Comparison of ENCODE assay signal across 1 cellular context in the genomic region with DNA sequence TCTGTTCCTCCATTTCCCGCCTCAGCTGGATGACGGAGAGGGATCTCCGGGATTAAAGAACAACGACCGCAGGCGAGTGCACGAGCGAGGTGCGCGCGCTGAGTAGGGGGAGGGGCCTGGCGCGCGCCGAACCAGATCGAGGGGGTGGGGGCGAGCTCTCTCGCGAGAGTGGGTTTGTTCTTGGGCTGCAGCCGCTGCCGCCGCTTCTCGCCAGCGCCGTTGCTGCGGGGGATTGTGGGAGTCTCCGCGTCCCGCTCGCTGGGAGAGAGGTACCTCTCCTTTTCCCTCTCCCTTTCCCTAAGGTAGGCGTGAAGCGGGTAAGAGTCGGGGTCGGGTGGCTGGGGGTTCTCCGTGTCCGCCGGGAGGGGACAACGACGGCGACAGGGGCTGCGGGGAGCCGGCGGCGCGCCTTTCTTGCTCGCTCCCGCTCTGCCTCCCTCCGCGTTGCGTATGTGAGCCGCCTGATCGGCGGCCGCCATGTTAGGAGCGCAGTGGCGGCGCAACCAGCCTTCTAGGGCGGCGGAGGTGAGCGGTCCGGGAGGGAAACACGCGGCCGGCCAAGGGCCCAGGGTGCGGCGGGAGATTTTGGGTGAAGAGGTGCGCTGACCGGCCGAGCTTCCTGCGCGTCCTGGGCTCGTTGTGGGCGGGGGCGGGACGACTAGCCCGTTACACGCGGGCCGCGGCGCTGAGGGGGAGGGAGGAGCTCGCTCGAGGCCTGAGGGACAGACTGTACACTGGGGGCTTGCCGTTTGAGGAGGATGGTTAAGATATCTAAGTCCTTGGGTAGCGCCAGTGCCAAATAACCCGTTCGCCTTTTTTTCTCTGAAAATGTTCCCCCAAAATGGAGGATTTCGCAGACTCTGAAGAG.
A peak's percentile ranks its signal among the peaks of the same experiment; 100 is the strongest.
TF ChIP-seq lines count a peak whose summit lies in the region.

A gene with protein sequence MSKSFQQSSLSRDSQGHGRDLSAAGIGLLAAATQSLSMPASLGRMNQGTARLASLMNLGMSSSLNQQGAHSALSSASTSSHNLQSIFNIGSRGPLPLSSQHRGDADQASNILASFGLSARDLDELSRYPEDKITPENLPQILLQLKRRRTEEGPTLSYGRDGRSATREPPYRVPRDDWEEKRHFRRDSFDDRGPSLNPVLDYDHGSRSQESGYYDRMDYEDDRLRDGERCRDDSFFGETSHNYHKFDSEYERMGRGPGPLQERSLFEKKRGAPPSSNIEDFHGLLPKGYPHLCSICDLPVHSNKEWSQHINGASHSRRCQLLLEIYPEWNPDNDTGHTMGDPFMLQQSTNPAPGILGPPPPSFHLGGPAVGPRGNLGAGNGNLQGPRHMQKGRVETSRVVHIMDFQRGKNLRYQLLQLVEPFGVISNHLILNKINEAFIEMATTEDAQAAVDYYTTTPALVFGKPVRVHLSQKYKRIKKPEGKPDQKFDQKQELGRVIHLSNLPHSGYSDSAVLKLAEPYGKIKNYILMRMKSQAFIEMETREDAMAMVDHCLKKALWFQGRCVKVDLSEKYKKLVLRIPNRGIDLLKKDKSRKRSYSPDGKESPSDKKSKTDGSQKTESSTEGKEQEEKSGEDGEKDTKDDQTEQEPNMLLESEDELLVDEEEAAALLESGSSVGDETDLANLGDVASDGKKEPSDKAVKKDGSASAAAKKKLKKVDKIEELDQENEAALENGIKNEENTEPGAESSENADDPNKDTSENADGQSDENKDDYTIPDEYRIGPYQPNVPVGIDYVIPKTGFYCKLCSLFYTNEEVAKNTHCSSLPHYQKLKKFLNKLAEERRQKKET (plus strand): TSS at position 237 of the 868 bp plus-strand sequence. CDS start 13,676 bp downstream, outside the sequence.

TF ChIP-seq in HepG2, 621 proteins besides CTCF, POLR2A, EP300 and RAD21 (continued from another document and continues in another):
- TF ChIP-seq GMEB1 (CRISPR knock-in tag; IDR thresholded peaks at IDR 0.05; ENCODE audit: borderline replicate concordance), result peak; percentile 78
- peak; percentile 76; the same call in 1 of the 2 replicates for TF ChIP-seq CCDC6 (CRISPR knock-in tag; IDR thresholded peaks at IDR 0.05)
- no peak for TF ChIP-seq RBM22 (optimal IDR thresholded peaks at IDR 0.05; ENCODE audit: low read length)
- TF ChIP-seq SYNCRIP (IDR thresholded peaks at IDR 0.05; ENCODE audit: insufficient read depth, low read depth, low read length), result no peak
- TF ChIP-seq ONECUT2 (CRISPR knock-in tag; IDR thresholded peaks at IDR 0.05), result no peak
- TF ChIP-seq ZNF773 (CRISPR knock-in tag; IDR thresholded peaks at IDR 0.05; ENCODE audit: borderline replicate concordance), result 0 out of 2 replicates have a peak, but pooled peaks have one; percentile 4
- TF ChIP-seq ZFP90 (CRISPR knock-in tag; IDR thresholded peaks at IDR 0.05; ENCODE audit: borderline replicate concordance), result peak; percentile 76
- TF ChIP-seq ISX (CRISPR knock-in tag; conservative IDR thresholded peaks at IDR 0.05), result 0 out of 2 replicates have a peak, but pooled peaks have one; percentile 64
- no peak for TF ChIP-seq ZNF30 (CRISPR knock-in tag; IDR thresholded peaks at IDR 0.05)
- 0 out of 2 replicates have a peak, but pooled peaks have one; percentile 31 for TF ChIP-seq MYNN (CRISPR knock-in tag; IDR thresholded peaks at IDR 0.05; ENCODE audit: low read depth)
- TF ChIP-seq ZZZ3 (CRISPR knock-in tag; IDR thresholded peaks at IDR 0.05; ENCODE audit: borderline replicate concordance), result peak; percentile 69; the same call in 1 of the 2 replicates
- TF ChIP-seq, protein P1, sequence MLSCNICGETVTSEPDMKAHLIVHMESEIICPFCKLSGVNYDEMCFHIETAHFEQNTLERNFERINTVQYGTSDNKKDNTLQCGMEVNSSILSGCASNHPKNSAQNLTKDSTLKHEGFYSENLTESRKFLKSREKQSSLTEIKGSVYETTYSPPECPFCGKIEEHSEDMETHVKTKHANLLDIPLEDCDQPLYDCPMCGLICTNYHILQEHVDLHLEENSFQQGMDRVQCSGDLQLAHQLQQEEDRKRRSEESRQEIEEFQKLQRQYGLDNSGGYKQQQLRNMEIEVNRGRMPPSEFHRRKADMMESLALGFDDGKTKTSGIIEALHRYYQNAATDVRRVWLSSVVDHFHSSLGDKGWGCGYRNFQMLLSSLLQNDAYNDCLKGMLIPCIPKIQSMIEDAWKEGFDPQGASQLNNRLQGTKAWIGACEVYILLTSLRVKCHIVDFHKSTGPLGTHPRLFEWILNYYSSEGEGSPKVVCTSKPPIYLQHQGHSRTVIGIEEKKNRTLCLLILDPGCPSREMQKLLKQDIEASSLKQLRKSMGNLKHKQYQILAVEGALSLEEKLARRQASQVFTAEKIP (CRISPR knock-in tag; IDR thresholded peaks at IDR 0.05; ENCODE audit: borderline replicate concordance), result no peak
- TF ChIP-seq RCOR2 (CRISPR knock-in tag; IDR thresholded peaks at IDR 0.05), result 0 out of 2 replicates have a peak, but pooled peaks have one; percentile 48
- TF ChIP-seq, protein P2, sequence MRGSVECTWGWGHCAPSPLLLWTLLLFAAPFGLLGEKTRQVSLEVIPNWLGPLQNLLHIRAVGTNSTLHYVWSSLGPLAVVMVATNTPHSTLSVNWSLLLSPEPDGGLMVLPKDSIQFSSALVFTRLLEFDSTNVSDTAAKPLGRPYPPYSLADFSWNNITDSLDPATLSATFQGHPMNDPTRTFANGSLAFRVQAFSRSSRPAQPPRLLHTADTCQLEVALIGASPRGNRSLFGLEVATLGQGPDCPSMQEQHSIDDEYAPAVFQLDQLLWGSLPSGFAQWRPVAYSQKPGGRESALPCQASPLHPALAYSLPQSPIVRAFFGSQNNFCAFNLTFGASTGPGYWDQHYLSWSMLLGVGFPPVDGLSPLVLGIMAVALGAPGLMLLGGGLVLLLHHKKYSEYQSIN (CRISPR knock-in tag; IDR thresholded peaks at IDR 0.05; ENCODE audit: borderline replicate concordance), result no peak
- no peak for TF ChIP-seq MTA1 (CRISPR knock-in tag; IDR thresholded peaks at IDR 0.05; ENCODE audit: borderline replicate concordance)
- TF ChIP-seq, protein P3, sequence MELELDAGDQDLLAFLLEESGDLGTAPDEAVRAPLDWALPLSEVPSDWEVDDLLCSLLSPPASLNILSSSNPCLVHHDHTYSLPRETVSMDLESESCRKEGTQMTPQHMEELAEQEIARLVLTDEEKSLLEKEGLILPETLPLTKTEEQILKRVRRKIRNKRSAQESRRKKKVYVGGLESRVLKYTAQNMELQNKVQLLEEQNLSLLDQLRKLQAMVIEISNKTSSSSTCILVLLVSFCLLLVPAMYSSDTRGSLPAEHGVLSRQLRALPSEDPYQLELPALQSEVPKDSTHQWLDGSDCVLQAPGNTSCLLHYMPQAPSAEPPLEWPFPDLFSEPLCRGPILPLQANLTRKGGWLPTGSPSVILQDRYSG (CRISPR knock-in tag; IDR thresholded peaks at IDR 0.05), result peak; percentile 48; the same call in 1 of the 2 replicates
- TF ChIP-seq HMGA1 (CRISPR knock-in tag; conservative IDR thresholded peaks at IDR 0.05), result no peak
- TF ChIP-seq, protein P4, sequence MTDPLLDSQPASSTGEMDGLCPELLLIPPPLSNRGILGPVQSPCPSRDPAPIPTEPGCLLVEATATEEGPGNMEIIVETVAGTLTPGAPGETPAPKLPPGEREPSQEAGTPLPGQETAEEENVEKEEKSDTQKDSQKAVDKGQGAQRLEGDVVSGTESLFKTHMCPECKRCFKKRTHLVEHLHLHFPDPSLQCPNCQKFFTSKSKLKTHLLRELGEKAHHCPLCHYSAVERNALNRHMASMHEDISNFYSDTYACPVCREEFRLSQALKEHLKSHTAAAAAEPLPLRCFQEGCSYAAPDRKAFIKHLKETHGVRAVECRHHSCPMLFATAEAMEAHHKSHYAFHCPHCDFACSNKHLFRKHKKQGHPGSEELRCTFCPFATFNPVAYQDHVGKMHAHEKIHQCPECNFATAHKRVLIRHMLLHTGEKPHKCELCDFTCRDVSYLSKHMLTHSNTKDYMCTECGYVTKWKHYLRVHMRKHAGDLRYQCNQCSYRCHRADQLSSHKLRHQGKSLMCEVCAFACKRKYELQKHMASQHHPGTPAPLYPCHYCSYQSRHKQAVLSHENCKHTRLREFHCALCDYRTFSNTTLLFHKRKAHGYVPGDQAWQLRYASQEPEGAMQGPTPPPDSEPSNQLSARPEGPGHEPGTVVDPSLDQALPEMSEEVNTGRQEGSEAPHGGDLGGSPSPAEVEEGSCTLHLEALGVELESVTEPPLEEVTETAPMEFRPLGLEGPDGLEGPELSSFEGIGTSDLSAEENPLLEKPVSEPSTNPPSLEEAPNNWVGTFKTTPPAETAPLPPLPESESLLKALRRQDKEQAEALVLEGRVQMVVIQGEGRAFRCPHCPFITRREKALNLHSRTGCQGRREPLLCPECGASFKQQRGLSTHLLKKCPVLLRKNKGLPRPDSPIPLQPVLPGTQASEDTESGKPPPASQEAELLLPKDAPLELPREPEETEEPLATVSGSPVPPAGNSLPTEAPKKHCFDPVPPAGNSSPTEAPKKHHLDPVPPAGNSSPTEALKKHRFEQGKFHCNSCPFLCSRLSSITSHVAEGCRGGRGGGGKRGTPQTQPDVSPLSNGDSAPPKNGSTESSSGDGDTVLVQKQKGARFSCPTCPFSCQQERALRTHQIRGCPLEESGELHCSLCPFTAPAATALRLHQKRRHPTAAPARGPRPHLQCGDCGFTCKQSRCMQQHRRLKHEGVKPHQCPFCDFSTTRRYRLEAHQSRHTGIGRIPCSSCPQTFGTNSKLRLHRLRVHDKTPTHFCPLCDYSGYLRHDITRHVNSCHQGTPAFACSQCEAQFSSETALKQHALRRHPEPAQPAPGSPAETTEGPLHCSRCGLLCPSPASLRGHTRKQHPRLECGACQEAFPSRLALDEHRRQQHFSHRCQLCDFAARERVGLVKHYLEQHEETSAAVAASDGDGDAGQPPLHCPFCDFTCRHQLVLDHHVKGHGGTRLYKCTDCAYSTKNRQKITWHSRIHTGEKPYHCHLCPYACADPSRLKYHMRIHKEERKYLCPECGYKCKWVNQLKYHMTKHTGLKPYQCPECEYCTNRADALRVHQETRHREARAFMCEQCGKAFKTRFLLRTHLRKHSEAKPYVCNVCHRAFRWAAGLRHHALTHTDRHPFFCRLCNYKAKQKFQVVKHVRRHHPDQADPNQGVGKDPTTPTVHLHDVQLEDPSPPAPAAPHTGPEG (CRISPR knock-in tag; IDR thresholded peaks at IDR 0.05), result 0 out of 2 replicates have a peak, but pooled peaks have one; percentile 25
- TF ChIP-seq ZNF576 (CRISPR knock-in tag; IDR thresholded peaks at IDR 0.05), result no peak
- peak; percentile 39 for TF ChIP-seq HNF4A (CRISPR knock-in tag; IDR thresholded peaks at IDR 0.05)
- TF ChIP-seq ZKSCAN8 (CRISPR knock-in tag; IDR thresholded peaks at IDR 0.05; ENCODE audit: borderline replicate concordance), result 0 out of 2 replicates have a peak, but pooled peaks have one; percentile 37
- peak; percentile 16; the same call in 1 of the 2 replicates for TF ChIP-seq THAP8 (CRISPR knock-in tag; IDR thresholded peaks at IDR 0.05; ENCODE audit: borderline replicate concordance)
- TF ChIP-seq, protein P5, sequence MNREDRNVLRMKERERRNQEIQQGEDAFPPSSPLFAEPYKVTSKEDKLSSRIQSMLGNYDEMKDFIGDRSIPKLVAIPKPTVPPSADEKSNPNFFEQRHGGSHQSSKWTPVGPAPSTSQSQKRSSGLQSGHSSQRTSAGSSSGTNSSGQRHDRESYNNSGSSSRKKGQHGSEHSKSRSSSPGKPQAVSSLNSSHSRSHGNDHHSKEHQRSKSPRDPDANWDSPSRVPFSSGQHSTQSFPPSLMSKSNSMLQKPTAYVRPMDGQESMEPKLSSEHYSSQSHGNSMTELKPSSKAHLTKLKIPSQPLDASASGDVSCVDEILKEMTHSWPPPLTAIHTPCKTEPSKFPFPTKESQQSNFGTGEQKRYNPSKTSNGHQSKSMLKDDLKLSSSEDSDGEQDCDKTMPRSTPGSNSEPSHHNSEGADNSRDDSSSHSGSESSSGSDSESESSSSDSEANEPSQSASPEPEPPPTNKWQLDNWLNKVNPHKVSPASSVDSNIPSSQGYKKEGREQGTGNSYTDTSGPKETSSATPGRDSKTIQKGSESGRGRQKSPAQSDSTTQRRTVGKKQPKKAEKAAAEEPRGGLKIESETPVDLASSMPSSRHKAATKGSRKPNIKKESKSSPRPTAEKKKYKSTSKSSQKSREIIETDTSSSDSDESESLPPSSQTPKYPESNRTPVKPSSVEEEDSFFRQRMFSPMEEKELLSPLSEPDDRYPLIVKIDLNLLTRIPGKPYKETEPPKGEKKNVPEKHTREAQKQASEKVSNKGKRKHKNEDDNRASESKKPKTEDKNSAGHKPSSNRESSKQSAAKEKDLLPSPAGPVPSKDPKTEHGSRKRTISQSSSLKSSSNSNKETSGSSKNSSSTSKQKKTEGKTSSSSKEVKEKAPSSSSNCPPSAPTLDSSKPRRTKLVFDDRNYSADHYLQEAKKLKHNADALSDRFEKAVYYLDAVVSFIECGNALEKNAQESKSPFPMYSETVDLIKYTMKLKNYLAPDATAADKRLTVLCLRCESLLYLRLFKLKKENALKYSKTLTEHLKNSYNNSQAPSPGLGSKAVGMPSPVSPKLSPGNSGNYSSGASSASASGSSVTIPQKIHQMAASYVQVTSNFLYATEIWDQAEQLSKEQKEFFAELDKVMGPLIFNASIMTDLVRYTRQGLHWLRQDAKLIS (CRISPR knock-in tag; IDR thresholded peaks at IDR 0.05), result 0 out of 2 replicates have a peak, but pooled peaks have one; percentile 40
- TF ChIP-seq ZEB1 (IDR thresholded peaks at IDR 0.05; ENCODE audit: insufficient replicate concordance, low read depth), result no peak
- peak; percentile 33; the same call in 1 of the 2 replicates for TF ChIP-seq JDP2 (CRISPR knock-in tag; IDR thresholded peaks at IDR 0.05; ENCODE audit: borderline replicate concordance)
- TF ChIP-seq, protein P6, sequence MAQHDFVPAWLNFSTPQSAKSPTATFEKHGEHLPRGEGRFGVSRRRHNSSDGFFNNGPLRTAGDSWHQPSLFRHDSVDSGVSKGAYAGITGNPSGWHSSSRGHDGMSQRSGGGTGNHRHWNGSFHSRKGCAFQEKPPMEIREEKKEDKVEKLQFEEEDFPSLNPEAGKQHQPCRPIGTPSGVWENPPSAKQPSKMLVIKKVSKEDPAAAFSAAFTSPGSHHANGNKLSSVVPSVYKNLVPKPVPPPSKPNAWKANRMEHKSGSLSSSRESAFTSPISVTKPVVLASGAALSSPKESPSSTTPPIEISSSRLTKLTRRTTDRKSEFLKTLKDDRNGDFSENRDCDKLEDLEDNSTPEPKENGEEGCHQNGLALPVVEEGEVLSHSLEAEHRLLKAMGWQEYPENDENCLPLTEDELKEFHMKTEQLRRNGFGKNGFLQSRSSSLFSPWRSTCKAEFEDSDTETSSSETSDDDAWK (CRISPR knock-in tag; IDR thresholded peaks at IDR 0.05), result no peak
- TF ChIP-seq CAMTA2 (CRISPR knock-in tag; IDR thresholded peaks at IDR 0.05; ENCODE audit: borderline replicate concordance), result no peak; the same call in 1 of the 2 replicates
- peak; percentile 35; the same call in 1 of the 2 replicates for TF ChIP-seq MXD4 (CRISPR knock-in tag; IDR thresholded peaks at IDR 0.05)
